ENCODE assay signal across 23 cellular contexts in the genomic region with DNA sequence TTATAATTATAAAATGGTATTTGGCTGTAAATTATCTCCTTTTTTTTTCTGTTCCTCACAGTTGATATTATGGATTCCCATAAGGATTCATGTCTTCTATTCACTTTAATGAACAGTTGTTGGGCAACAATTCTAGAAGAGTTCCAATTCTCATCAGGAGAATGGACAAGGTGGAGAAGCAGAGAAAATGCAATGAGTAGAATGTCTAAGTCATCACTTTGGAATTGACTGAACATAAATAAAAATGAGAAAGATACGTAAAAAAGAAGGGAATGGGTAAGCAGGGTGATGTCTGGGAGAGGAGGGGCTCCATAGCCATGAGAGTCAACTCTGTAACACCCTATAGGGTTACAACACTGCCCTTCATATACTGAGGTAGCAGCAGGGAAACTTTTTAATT. TPM values are rescaled to one million over a fixed set of nuclear protein-coding genes. Genes with fewer than 3 reads are reported as not detected.
"Had no signal": no experiment of that assay in that cellular context is flagged by ENCODE, and none has a peak within 500 bp of the region (broad histone marks: within the 10 kb centered on the region; RNA-seq: fewer than 3 reads in every experiment).

No MANE protein-coding gene starts in this region.

- H3K27ac ChIP-seq: left lung, testis had no signal

- DNase-seq: activated CD4-positive, alpha-beta memory T cell treated with anti-CD3 and anti-CD28 coated beads for 36 hours; activated CD4-positive, alpha-beta T cell treated with anti-CD3 and anti-CD28 coated beads for 36 hours; activated CD8-positive, alpha-beta memory T cell treated with anti-CD3 and anti-CD28 coated beads, Interleukin-2, amount 10 ng/mL, durations not matched to agents 7 days and 5 days; activated effector memory CD4-positive, alpha-beta T cell treated with Interleukin-2 at 50 U/mL for 16 hours; activated T-cell treated with anti-CD3 and anti-CD28 coated beads, Interleukin-2, amount 50 U/mL, for 24 hours; effector memory CD4-positive, alpha-beta T cell; gastrocnemius medialis; heart right ventricle; islet precursor cell; left lung; mucosa of descending colon; naive thymus-derived CD4-positive, alpha-beta T cell; occipital lobe; stimulated activated naive CD8-positive, alpha-beta T cell treated with anti-CD3 and anti-CD28 coated beads, Interleukin-15, Interleukin-2, amounts not matched to agents 100 U/mL and 50 U/mL, for 24 hours; T-helper 2 cell; testis had no signal

- H3K36me3 Mint-ChIP-seq: activated CD4-positive, alpha-beta memory T cell treated with anti-CD3 and anti-CD28 coated beads for 36 hours; brain had no signal

- H3K4me3 Mint-ChIP-seq: activated CD4-positive, alpha-beta memory T cell treated with anti-CD3 and anti-CD28 coated beads for 36 hours; activated CD4-positive, alpha-beta T cell treated with anti-CD3 and anti-CD28 coated beads for 36 hours; activated CD8-positive, alpha-beta memory T cell treated with anti-CD3 and anti-CD28 coated beads, Interleukin-2, amount 10 ng/mL, durations not matched to agents 7 days and 5 days; activated T-cell treated with anti-CD3 and anti-CD28 coated beads, Interleukin-2, amount 50 U/mL, for 24 hours; dendritic cell treated with granulocyte-macrophage colony-stimulating factor and Interleukin-4, amounts not matched to agents 40 ng/mL and 50 ng/mL, for 4 days had no signal

- ATAC-seq: activated CD4-positive, alpha-beta T cell treated with anti-CD3 and anti-CD28 coated beads for 36 hours; activated CD8-positive, alpha-beta memory T cell treated with anti-CD3 and anti-CD28 coated beads, Interleukin-2, amount 10 ng/mL, durations not matched to agents 7 days and 5 days; activated naive CD4-positive, alpha-beta T cell treated with anti-CD3 and anti-CD28 coated beads, Interleukin-2, amount 50 U/mL, for 72 hours; gastrocnemius medialis; heart right ventricle; left lung; mucosa of descending colon; naive thymus-derived CD4-positive, alpha-beta T cell; stimulated activated naive CD8-positive, alpha-beta T cell treated with anti-CD3 and anti-CD28 coated beads, Interleukin-15, Interleukin-2, amounts not matched to agents 100 U/mL and 50 U/mL, for 24 hours had no signal

- H3K36me3 ChIP-seq: gastrocnemius medialis, left lung, right atrium auricular region had no signal

- H3K9me3 ChIP-seq: gastrocnemius medialis, left lung, mucosa of descending colon, right atrium auricular region, testis had no signal

- H3K27me3 ChIP-seq: right atrium auricular region, testis had no signal

- H3K4me3 ChIP-seq: gastrocnemius medialis, heart right ventricle, left lung, mucosa of descending colon, right atrium auricular region, smooth muscle cell, testis had no signal

- H3K27ac Mint-ChIP-seq: activated CD4-positive, alpha-beta memory T cell treated with anti-CD3 and anti-CD28 coated beads for 36 hours; activated CD4-positive, alpha-beta T cell treated with anti-CD3 and anti-CD28 coated beads for 36 hours; activated CD8-positive, alpha-beta memory T cell treated with anti-CD3 and anti-CD28 coated beads, Interleukin-2, amount 10 ng/mL, durations not matched to agents 7 days and 5 days; activated naive CD4-positive, alpha-beta T cell treated with anti-CD3 and anti-CD28 coated beads, Interleukin-2, amount 50 U/mL, for 72 hours; activated T-cell treated with anti-CD3 and anti-CD28 coated beads, Interleukin-2, amount 50 U/mL, for 24 hours; brain; dendritic cell treated with granulocyte-macrophage colony-stimulating factor and Interleukin-4, amounts not matched to agents 40 ng/mL and 50 ng/mL, for 4 days; memory B cell; progenitor cell of endocrine pancreas had no signal

- H3K9me3 Mint-ChIP-seq: activated CD4-positive, alpha-beta memory T cell treated with anti-CD3 and anti-CD28 coated beads for 36 hours; activated naive CD4-positive, alpha-beta T cell treated with anti-CD3 and anti-CD28 coated beads, Interleukin-2, amount 50 U/mL, for 72 hours; activated T-cell treated with anti-CD3 and anti-CD28 coated beads, Interleukin-2, amount 50 U/mL, for 24 hours; dendritic cell treated with granulocyte-macrophage colony-stimulating factor and Interleukin-4, amounts not matched to agents 40 ng/mL and 50 ng/mL, for 4 days had no signal

RNA-seq across cellular contexts. Expression of a gene that starts 1.8 kb away (rescaled TPM):
- total RNA-seq: activated CD4-positive, alpha-beta memory T cell treated with anti-CD3 and anti-CD28 coated beads for 36 hours; activated CD4-positive, alpha-beta T cell treated with anti-CD3 and anti-CD28 coated beads for 36 hours had no signal

RNA-seq across cellular contexts. Expression of a gene that starts 27.1 kb away (rescaled TPM):
- total RNA-seq: activated naive CD4-positive, alpha-beta T cell treated with anti-CD3 and anti-CD28 coated beads, Interleukin-2, amount 50 U/mL, for 72 hours had no signal
